22 cellular contexts compared by ENCODE assay signal in the genomic region with DNA sequence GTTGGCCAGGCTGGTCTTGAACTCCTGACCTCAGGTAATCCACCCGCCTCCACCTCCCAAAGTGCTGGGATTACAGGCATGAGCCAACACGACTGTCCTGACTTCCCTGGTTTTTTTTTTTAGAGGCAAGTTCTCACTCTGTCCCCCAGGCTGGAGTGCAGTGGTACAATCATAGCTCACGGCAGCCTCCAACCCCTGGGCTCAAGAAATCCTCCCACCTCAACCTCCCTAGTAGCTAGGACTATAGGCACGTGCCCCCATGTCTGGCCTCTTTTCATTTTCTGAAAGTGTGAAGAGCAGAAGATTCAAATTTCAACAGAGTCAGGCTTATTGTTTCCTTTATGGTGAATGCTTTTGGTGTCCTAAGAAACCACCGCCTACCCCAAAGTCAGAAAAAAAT. TPM values are rescaled to one million over a fixed set of nuclear protein-coding genes. Genes with fewer than 3 reads are reported as not detected.
A peak's percentile ranks its signal among the peaks of the same experiment; 100 is the strongest.
DNase-seq lines count a peak whose midpoint lies in the region; ATAC-seq, FAIRE-seq and TF ChIP-seq lines count a peak whose summit lies in the region.
"Had no signal": no experiment of that assay in that cellular context is flagged by ENCODE, and none has a peak within 500 bp of the region (broad histone marks: within the 10 kb centered on the region; RNA-seq: fewer than 3 reads in every experiment).

No MANE protein-coding gene starts in this region.

- FAIRE-seq in HepG2 (lab: Jason Lieb, UNC), result no peak
- no peak for FAIRE-seq in K562 (lab: Jason Lieb, UNC)
- FAIRE-seq: A549, D721Med, G401.6, GM12891, GM19239 had no signal

- H3K4me2 ChIP-seq in HepG2 (ENCODE audit: low read depth, low read length), result no peak overlapping the region
- no peak overlapping the region for H3K4me2 ChIP-seq in K562 (ENCODE audit: insufficient read depth, low read length)
- H3K4me2 ChIP-seq: A549; BLaER1 treated with 17β-estradiol and CSF1 and Interleukin-3, amounts not matched to agents 10 nM and 100 nM had no signal

- no peaks in the 10 kb centered on the region for H3K36me3 Mint-ChIP-seq in mesothelial cell of epicardium
- H3K36me3 Mint-ChIP-seq: CD8-positive, alpha-beta T cell had no signal

- H3K36me3 ChIP-seq in HepG2 (replicated peaks in 1 of 2; ENCODE audit: control insufficient read depth in 1 of 2, insufficient read depth in 2 of 2, low read length in 2 of 2) (no peaks in the 10 kb centered on the region), right lobe of liver (no peaks in the 10 kb centered on the region), K562 (ENCODE audit: control insufficient read depth, insufficient read depth, low read length) (no peaks in the 10 kb centered on the region), Peyer's patch (no peaks in the 10 kb centered on the region)
- H3K36me3 ChIP-seq: BLaER1 treated with 17β-estradiol and CSF1 and Interleukin-3, amounts not matched to agents 10 nM and 100 nM had no signal

- H4K20me1 ChIP-seq in HepG2 (ENCODE audit: insufficient read depth, low read length) (no peaks in the 10 kb centered on the region), K562 (replicated peaks; ENCODE audit: control insufficient read depth, insufficient read depth, low read length) (no peaks in the 10 kb centered on the region)
- H4K20me1 ChIP-seq: BLaER1 treated with 17β-estradiol and CSF1 and Interleukin-3, amounts not matched to agents 10 nM and 100 nM had no signal

- intact Hi-C loops in HepG2 (cut with micrococcal nuclease; ENCODE audit: unreplicated experiment), result no loop called here
- intact Hi-C loops in right lobe of liver (cut with DNase I), result no loop called here
- intact Hi-C loops in K562 (cut with micrococcal nuclease), result no loop called here

- H3K9me3 ChIP-seq in HepG2 (ENCODE audit: low read length) (no peaks in the 10 kb centered on the region), right lobe of liver (no peaks in the 10 kb centered on the region), K562 (replicated peaks; ENCODE audit: control insufficient read depth, insufficient read depth, low read depth, low read length) (no peaks in the 10 kb centered on the region), Peyer's patch (no peaks in the 10 kb centered on the region)
- H3K9me3 ChIP-seq: A549; BLaER1 treated with 17β-estradiol and CSF1 and Interleukin-3, amounts not matched to agents 10 nM and 100 nM; Caco-2 had no signal

- no peak overlapping the region for H3K4me3 ChIP-seq in HepG2 (replicated peaks in 1 of 3; ENCODE audit: insufficient read depth in 1 of 3, low read depth in 2 of 3, low read length in 3 of 3)
- H3K4me3 ChIP-seq in right lobe of liver, result no peak overlapping the region
- no peak overlapping the region for H3K4me3 ChIP-seq in K562
- H3K4me3 ChIP-seq in Peyer's patch, result no peak overlapping the region
- H3K4me3 ChIP-seq: A549; BLaER1 treated with 17β-estradiol and CSF1 and Interleukin-3, amounts not matched to agents 10 nM and 100 nM had no signal

- H3K79me2 ChIP-seq in HepG2 (ENCODE audit: insufficient read depth, low read length) (no peaks in the 10 kb centered on the region), K562 (ENCODE audit: control insufficient read depth, insufficient read depth, low read length) (no peaks in the 10 kb centered on the region)

- TF ChIP-seq POLR2A in HepG2 (IDR thresholded peaks at IDR 0.05; ENCODE audit: insufficient read depth in 1 of 2, low read depth in 2 of 2, low read length in 2 of 2) (no peak), right lobe of liver (IDR thresholded peaks at IDR 0.05) (no peak), K562 (conservative IDR thresholded peaks at IDR 0.05) (no peak), Peyer's patch (IDR thresholded peaks at IDR 0.05) (no peak)

- no peak for TF ChIP-seq RAD21 in HepG2 (CRISPR knock-in tag; IDR thresholded peaks at IDR 0.05)
- TF ChIP-seq RAD21 in K562 (CRISPR knock-in tag; conservative IDR thresholded peaks at IDR 0.05 in 1 of 2, IDR thresholded peaks at IDR 0.05 in 1 of 2), result no peak

- no peaks in the 10 kb centered on the region for H3K27me3 Mint-ChIP-seq in mesothelial cell of epicardium (ENCODE audit: low read depth)
- H3K27me3 Mint-ChIP-seq: CD4-positive, alpha-beta T cell had no signal

- peak overlapping the region; percentile 30 for H3K27ac Mint-ChIP-seq in mesothelial cell of epicardium
- H3K27ac Mint-ChIP-seq: B cell; CD4-positive, alpha-beta T cell; CD8-positive, alpha-beta T cell had no signal

- H3K27ac ChIP-seq in HepG2 (ENCODE audit: extremely low read length, insufficient read depth, low read length), result no peak overlapping the region
- H3K27ac ChIP-seq in right lobe of liver, result no peak overlapping the region
- no peak overlapping the region for H3K27ac ChIP-seq in K562 (ENCODE audit: extremely low read depth, low read depth, low read length)
- no peak overlapping the region for H3K27ac ChIP-seq in Peyer's patch
- H3K27ac ChIP-seq: 22Rv1; A549; BLaER1 treated with 17β-estradiol and CSF1 and Interleukin-3, amounts not matched to agents 10 nM and 100 nM; C4-2B had no signal

- TF ChIP-seq CTCF in HepG2 (CRISPR knock-in tag; IDR thresholded peaks at IDR 0.05), result no peak
- no peak for TF ChIP-seq CTCF in right lobe of liver (IDR thresholded peaks at IDR 0.05)
- no peak for TF ChIP-seq CTCF in K562 (IDR thresholded peaks at IDR 0.05 in 2 of 3, conservative IDR thresholded peaks at IDR 0.05 in 1 of 3; ENCODE audit: insufficient read depth in 2 of 3, low read depth in 1 of 3, low read length in 3 of 3)
- no peak for TF ChIP-seq CTCF in mesothelial cell of epicardium (IDR thresholded peaks at IDR 0.05; ENCODE audit: unreplicated experiment)
- TF ChIP-seq CTCF in Peyer's patch (IDR thresholded peaks at IDR 0.05), result no peak

- H3K9me3 Mint-ChIP-seq in mesothelial cell of epicardium, result no peaks in the 10 kb centered on the region
- H3K9me3 Mint-ChIP-seq: CD4-positive, alpha-beta T cell; CD8-positive, alpha-beta T cell had no signal

- in situ Hi-C loops in HepG2 (cut with HindIII; ENCODE audit: extremely low pct_ligation_motif_present, low pct_unique_long_range_greater_than_20kb), result no loop called here
- in situ Hi-C loops in K562 (cut with MboI), result no loop called here

- POLR2A ChIA-PET in HepG2 (lab: Yijun Ruan, JAX), result interaction anchor here (0.7 to 1.8 kb wide), 5 partner anchors 14 to 147 kb away, joined by 3 to 6 read pairs (median 3); a partner anchor contains a TSS
- POLR2A ChIA-PET in K562 (lab: Yijun Ruan, JAX), result interaction anchor here (1.6 kb wide), 1 partner anchor 11 kb away, joined by 3 read pairs; no protein-coding TSS in a partner anchor

- BruUV-seq in HepG2 (replicated peaks; lab: Mats Ljungman, UMichigan) (no TSS peak), K562 (replicated peaks; lab: Mats Ljungman, UMichigan) (no TSS peak)

- no peak overlapping the region for H3K4me3 Mint-ChIP-seq in mesothelial cell of epicardium
- H3K4me3 Mint-ChIP-seq: B cell; CD4-positive, alpha-beta T cell; CD8-positive, alpha-beta T cell had no signal

- CTCF ChIA-PET in HepG2 (lab: Yijun Ruan, JAX; ENCODE audit: low intra/inter-chr PET ratio, low total read pairs), result no interaction called here
- CTCF ChIA-PET in K562 (lab: Yijun Ruan, JAX; ENCODE audit: low intra/inter-chr PET ratio), result no interaction called here

- no peaks in the 10 kb centered on the region for H3K9me1 ChIP-seq in K562 (ENCODE audit: control insufficient read depth, insufficient read depth, low read length)

- H3K9ac ChIP-seq in HepG2 (ENCODE audit: insufficient read depth, low read depth, low read length) (no peak overlapping the region), K562 (ENCODE audit: insufficient read depth in 1 of 2, low read depth in 2 of 2, low read length in 2 of 2) (no peak overlapping the region)
- H3K9ac ChIP-seq: BLaER1 treated with 17β-estradiol and CSF1 and Interleukin-3, amounts not matched to agents 10 nM and 100 nM had no signal

- ATAC-seq in HepG2 (peak; percentile 62), right lobe of liver (no peak), K562 (no peak)
- ATAC-seq: A549; CD8-positive, alpha-beta T cell had no signal

- DNase-seq in HepG2 (ENCODE audit: low spot score), result no peak
- no peak for DNase-seq in right lobe of liver
- no peak for DNase-seq in K562 (ENCODE audit: extremely low read depth in 1 of 4, low spot score in 3 of 4)
- no peak for DNase-seq in mesothelial cell of epicardium (ENCODE audit: low spot score in 2 of 2, unreplicated experiment in 2 of 2)
- DNase-seq in Peyer's patch, result no peak
- DNase-seq in UCSD-AML1 (lab: John Stamatoyannopoulos, UW; ENCODE audit: unreplicated experiment), result no peak
- DNase-seq: AML-193; Caco-2; Calu3; CD4-positive, alpha-beta T cell; CD8-positive, alpha-beta T cell; DMS79 treated with DMSO at 0.1 percent for 48 hours; GF-D8 had no signal

- no peaks in the 10 kb centered on the region for H3K4me1 Mint-ChIP-seq in mesothelial cell of epicardium
- H3K4me1 Mint-ChIP-seq: B cell had no signal

- H3K27me3 ChIP-seq in HepG2 (ENCODE audit: control insufficient read depth in 1 of 2, insufficient read depth in 2 of 2, low read length in 2 of 2) (peaks cover 0 to under 1% of the 10 kb centered on the region in 2 experiments; a peak in 1 of 5 replicates), right lobe of liver (no peaks in the 10 kb centered on the region), K562 (ENCODE audit: control insufficient read depth in 2 of 2, insufficient read depth in 2 of 2, low read length in 2 of 2) (peaks cover 4 to 9% of the 10 kb centered on the region in 2 experiments; a peak in 3 of 5 replicates), Peyer's patch (no peaks in the 10 kb centered on the region)
- H3K27me3 ChIP-seq: BLaER1 treated with 17β-estradiol and CSF1 and Interleukin-3, amounts not matched to agents 10 nM and 100 nM had no signal

- H2AFZ ChIP-seq in HepG2 (ENCODE audit: low read length) (no peak overlapping the region), K562 (ENCODE audit: low read depth, low read length) (no peak overlapping the region)

- peaks cover 15% of the 10 kb centered on the region for H3K4me1 ChIP-seq in HepG2 (ENCODE audit: insufficient read depth, low read length)
- peaks cover 0 to 14% (median 3%) of the 10 kb centered on the region in 4 donors for H3K4me1 ChIP-seq in right lobe of liver
- no peaks in the 10 kb centered on the region for H3K4me1 ChIP-seq in K562 (replicated peaks in 1 of 2; ENCODE audit: control insufficient read depth in 2 of 2, insufficient read depth in 2 of 2, low read length in 2 of 2)
- H3K4me1 ChIP-seq in Peyer's patch, result no peaks in the 10 kb centered on the region
- H3K4me1 ChIP-seq: A549, Caco-2 had no signal

- WGBS in HepG2 (ENCODE audit: low lambda C conversion rate), result 17% methylated on average over 5 of the region's 5 CpGs
- 37% methylated on average over 5 of the region's 5 CpGs for WGBS in right lobe of liver (ENCODE audit: insufficient coverage, low coverage, low lambda C conversion rate, missing lambda C conversion rate)
- 3% methylated on average over 5 of the region's 5 CpGs for WGBS in K562 (ENCODE audit: insufficient coverage, low coverage, missing lambda C conversion rate)

- TF ChIP-seq EP300 in HepG2 (IDR thresholded peaks at IDR 0.05; ENCODE audit: low read depth in 2 of 2, low read length in 2 of 2), result no peak
- no peak for TF ChIP-seq EP300 in HepG2 (CRISPR knock-in tag; IDR thresholded peaks at IDR 0.05; ENCODE audit: borderline replicate concordance)
- no peak for TF ChIP-seq EP300 in K562 (IDR thresholded peaks at IDR 0.05; ENCODE audit: low read length)

RNA-seq across cellular contexts. Expression of a gene that starts 21.7 kb away (rescaled TPM):
- total RNA-seq in HepG2 (2016; rRNA removed; fragmentation: Illumina TruSeq; extraction: Trizol), result 9.3 and 13.3 TPM in 2 replicates
- total RNA-seq in HepG2 (2016; cell fraction: cytosol; rRNA removed; fragmentation: Illumina TruSeq; extraction: Trizol; ENCODE audit: low read depth), result 19.4 and 23.0 TPM in 2 replicates
- 9.5 and 12.4 TPM in 2 replicates for total RNA-seq in HepG2 (2016; cell fraction: insoluble cytoplasmic fraction; rRNA removed; fragmentation: Illumina TruSeq; extraction: Trizol)
- 7.5 and 8.0 TPM in 2 replicates for total RNA-seq in HepG2 (2016; cell fraction: membrane; rRNA removed; fragmentation: Illumina TruSeq; extraction: Trizol)
- 11.8 and 12.5 TPM in 2 replicates for total RNA-seq in HepG2 (2016; cell fraction: nucleus; rRNA removed; fragmentation: Illumina TruSeq; extraction: Trizol)
- polyA plus RNA-seq in HepG2 (2011; rRNA removed), result 15.8 and 19.0 TPM in 2 replicates
- 11.5 and 12.7 TPM in 2 replicates for polyA plus RNA-seq in HepG2 (2011; cell fraction: cytosol; rRNA removed)
- polyA plus RNA-seq in HepG2 (2011; cell fraction: nucleus; rRNA removed), result 51.5 and 56.0 TPM in 2 replicates
- polyA plus RNA-seq in HepG2 (2012), result 12.2 and 14.5 TPM in 2 replicates
- 1.2 and 1.3 TPM in 2 replicates for polyA plus RNA-seq in HepG2 (2016; cell fraction: cytosol; fragmentation: Illumina TruSeq; extraction: Trizol; ENCODE audit: low read depth)
- 12.0 and 16.7 TPM in 2 replicates for polyA plus RNA-seq in HepG2 (2016; cell fraction: insoluble cytoplasmic fraction; fragmentation: Illumina TruSeq; extraction: Trizol; ENCODE audit: low read depth)
- 3.4 and 3.9 TPM in 2 replicates for polyA plus RNA-seq in HepG2 (2016; cell fraction: membrane; fragmentation: Illumina TruSeq; extraction: Trizol; ENCODE audit: low read depth)
- polyA plus RNA-seq in HepG2 (2016; cell fraction: nucleus; fragmentation: Illumina TruSeq; extraction: Trizol; ENCODE audit: insufficient read depth, low read depth), result 29.9 and 34.7 TPM in 2 replicates
- polyA minus RNA-seq in HepG2 (2011; rRNA and poly(A)+ RNA removed; ENCODE audit: low replicate concordance), result 50.6 and 65.9 TPM in 2 replicates
- 12.0 and 12.7 TPM in 2 replicates for polyA minus RNA-seq in HepG2 (2011; cell fraction: cytosol; rRNA and poly(A)+ RNA removed)
- polyA minus RNA-seq in HepG2 (2011; cell fraction: nucleus; rRNA and poly(A)+ RNA removed), result 40.8 and 41.1 TPM in 2 replicates
- 10 to 100 TPM; 12.5 to 29.1 (median 17.1) TPM for total RNA-seq in right lobe of liver
- 0.12 TPM in 1 of 2 replicates, not detected in the other for total RNA-seq in K562 (2011; cell fraction: chromatin; rRNA removed; ENCODE audit: low replicate concordance)
- 0.13 TPM in 1 of 2 replicates, not detected in the other for total RNA-seq in K562 (2011; cell fraction: nucleolus; rRNA removed)
- not detected in 2 replicates for total RNA-seq in K562 (2011; cell fraction: nucleoplasm; rRNA removed)
- not detected in 2 replicates for total RNA-seq in K562 (2014; rRNA removed)
- not detected in 2 replicates for total RNA-seq in K562 (2014; rRNA removed; fragmentation: Illumina TruSeq; extraction: Trizol)
- total RNA-seq in K562 (2015; rRNA removed; fragmentation: Illumina TruSeq; extraction: Trizol), result not detected in 2 replicates
- 0.25 and 0.35 TPM in 2 replicates for total RNA-seq in K562 (2021)
- polyA plus RNA-seq in K562 (2011; rRNA removed), result 0.06 and 0.11 TPM in 2 replicates
- polyA plus RNA-seq in K562 (2011; cell fraction: cytosol; rRNA removed), result 0.10 and 0.16 TPM in 2 replicates
- 0.13 and 0.31 TPM in 2 replicates for polyA plus RNA-seq in K562 (2011; cell fraction: nucleus; rRNA removed)
- 0.08 and 0.32 TPM in 2 replicates for polyA plus RNA-seq in K562 (2012)
- polyA plus RNA-seq in K562 (2014; fragmentation: Illumina TruSeq; extraction: Trizol), result 0.03 TPM in 1 of 2 replicates, not detected in the other
- polyA plus RNA-seq in K562 (2014; fragmentation: Nextera tagmentation; extraction: Ambion mirVana), result not detected
- polyA plus RNA-seq in K562 (2014; rRNA removed), result 0.07 TPM in 1 of 2 replicates, not detected in the other
- polyA minus RNA-seq in K562 (2011; rRNA and poly(A)+ RNA removed), result 0.11 and 0.21 TPM in 2 replicates
- polyA minus RNA-seq in K562 (2011; cell fraction: cytosol; rRNA and poly(A)+ RNA removed), result 2.0 TPM in 1 of 2 replicates, not detected in the other
- polyA minus RNA-seq in K562 (2011; cell fraction: nucleus; rRNA and poly(A)+ RNA removed), result under 0.01 and 0.11 TPM in 2 replicates
- 58.0 to 61.7 TPM (median 61.7 TPM) in 3 replicates for total RNA-seq in mesothelial cell of epicardium
- 10 to 100 TPM; 42.1 to 80.3 (median 59.0) TPM for total RNA-seq in Peyer's patch

Comparison
In these comparisons a context has a peak if more than half of its experiments do, and no peak if none do; other contexts are left out.
1. RNA of a gene that starts 21.7 kb away (total RNA-seq): 42.1 to 80.3 TPM in Peyer's patch, 58.0 to 61.7 TPM in mesothelial cell of epicardium, 12.5 to 29.1 TPM in right lobe of liver and 7.5 to 23.0 TPM in HepG2; 0.12 to 0.35 TPM in K562; every median in the first group is over 4 times any median in the second.